In the genomic region with DNA sequence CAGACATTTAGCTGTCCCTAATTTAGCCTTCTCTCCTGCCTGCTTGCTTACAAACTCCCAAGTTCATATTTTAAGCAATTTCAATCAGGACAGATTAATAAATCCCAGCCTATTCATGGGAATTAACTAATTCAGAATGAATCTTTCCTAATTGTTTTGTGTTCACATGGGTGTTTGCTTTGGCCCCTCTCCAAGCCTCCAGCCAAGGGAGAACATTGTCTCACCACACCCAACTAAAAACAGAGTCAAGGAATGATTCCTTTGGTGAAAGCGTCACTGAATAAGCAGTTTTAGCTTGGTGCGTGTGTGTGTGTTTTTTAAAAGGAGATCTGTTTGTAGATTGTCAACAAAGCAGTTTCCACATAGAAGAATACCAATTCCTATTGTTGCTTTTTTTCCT, we compare ENCODE assay signal across 1 cellular context.
TF ChIP-seq lines count a peak whose summit lies in the region.

No MANE protein-coding gene starts in this region.

TF ChIP-seq in HepG2, 621 proteins besides CTCF, POLR2A, EP300 and RAD21 (continued from another document):
- TF ChIP-seq GATAD2A (CRISPR knock-in tag; IDR thresholded peaks at IDR 0.05) (peak; percentile 13; the same call in 1 of the 2 replicates), MAFF (IDR thresholded peaks at IDR 0.05; ENCODE audit: low read depth, low read length) (peak; percentile 41; the same call in 1 of the 2 replicates), PAF1 (CRISPR knock-in tag; IDR thresholded peaks at IDR 0.05) (no peak), ZNF609 (CRISPR knock-in tag; IDR thresholded peaks at IDR 0.05; ENCODE audit: borderline replicate concordance) (no peak), MEIS2 (CRISPR knock-in tag; IDR thresholded peaks at IDR 0.05) (no peak), ZNF143 (CRISPR knock-in tag; IDR thresholded peaks at IDR 0.05) (no peak), SRSF4 (IDR thresholded peaks at IDR 0.05; ENCODE audit: low read depth, low read length, poor library complexity, severe bottlenecking) (no peak), ARID5B (CRISPR knock-in tag; IDR thresholded peaks at IDR 0.05) (peak; percentile 41; the same call in 1 of the 2 replicates), ZFP36 (IDR thresholded peaks at IDR 0.05; ENCODE audit: borderline replicate concordance, low read depth, low read length, partially characterized antibody) (no peak), FOXA3 (CRISPR knock-in tag; IDR thresholded peaks at IDR 0.05) (peak; percentile 69), NFIC (IDR thresholded peaks at IDR 0.05; ENCODE audit: low read length) (0 out of 2 replicates have a peak, but pooled peaks have one; percentile 28), NAIF1 (CRISPR knock-in tag; IDR thresholded peaks at IDR 0.05; ENCODE audit: borderline replicate concordance) (no peak), MEF2D (CRISPR knock-in tag; IDR thresholded peaks at IDR 0.05) (no peak), TBX2 (CRISPR knock-in tag; IDR thresholded peaks at IDR 0.05; ENCODE audit: borderline replicate concordance) (no peak), ZNF614 (CRISPR knock-in tag; IDR thresholded peaks at IDR 0.05; ENCODE audit: borderline replicate concordance) (no peak), HNF1B (CRISPR knock-in tag; IDR thresholded peaks at IDR 0.05) (no peak), MAFK (conservative IDR thresholded peaks at IDR 0.05 in 1 of 2, IDR thresholded peaks at IDR 0.05 in 1 of 2; ENCODE audit: low read length in 2 of 2) (peak; percentile 41 to 61; a peak in 3 of 4 replicates), FOXA1 (IDR thresholded peaks at IDR 0.05) (no peak), FOXA1 (CRISPR knock-in tag; IDR thresholded peaks at IDR 0.05) (peak; percentile 46), ZNF546 (CRISPR knock-in tag; conservative IDR thresholded peaks at IDR 0.05) (no peak), HMG20A (CRISPR knock-in tag; IDR thresholded peaks at IDR 0.05; ENCODE audit: borderline replicate concordance) (peak; percentile 22; the same call in 1 of the 2 replicates), FOXP4 (CRISPR knock-in tag; IDR thresholded peaks at IDR 0.05) (0 out of 2 replicates have a peak, but pooled peaks have one; percentile 17), THAP11 (CRISPR knock-in tag; IDR thresholded peaks at IDR 0.05) (no peak), HOXA9 (CRISPR knock-in tag; IDR thresholded peaks at IDR 0.05; ENCODE audit: borderline replicate concordance) (no peak), ELF4 (CRISPR knock-in tag; IDR thresholded peaks at IDR 0.05; ENCODE audit: borderline replicate concordance) (no peak), FOXP1 (IDR thresholded peaks at IDR 0.05) (no peak), FOXP1 (CRISPR knock-in tag; IDR thresholded peaks at IDR 0.05) (peak; percentile 51), ZBTB21 (CRISPR knock-in tag; IDR thresholded peaks at IDR 0.05) (no peak), EZH2 (conservative IDR thresholded peaks at IDR 0.05; ENCODE audit: low read depth, low read length) (no peak), SOX13 (IDR thresholded peaks at IDR 0.05) (no peak), SOX13 (CRISPR knock-in tag; conservative IDR thresholded peaks at IDR 0.05 in 1 of 2, IDR thresholded peaks at IDR 0.05 in 1 of 2) (peak in 1 of 2 experiments; percentile 60; a peak in 2 of 4 replicates), RBFOX2 (IDR thresholded peaks at IDR 0.05; ENCODE audit: low read depth, low read length) (no peak), PRPF4 (IDR thresholded peaks at IDR 0.05; ENCODE audit: low read depth, low read length, poor library complexity, severe bottlenecking) (no peak), ZNF850 (CRISPR knock-in tag; conservative IDR thresholded peaks at IDR 0.05) (no peak), SKI (IDR thresholded peaks at IDR 0.05; ENCODE audit: partially characterized antibody) (no peak), SMAD3 (CRISPR knock-in tag; IDR thresholded peaks at IDR 0.05) (no peak), SOX6 (IDR thresholded peaks at IDR 0.05) (no peak), SOX6 (CRISPR knock-in tag; IDR thresholded peaks at IDR 0.05) (peak; percentile 43; the same call in 1 of the 2 replicates), ZNF589 (CRISPR knock-in tag; conservative IDR thresholded peaks at IDR 0.05) (no peak), ZNF256 (CRISPR knock-in tag; conservative IDR thresholded peaks at IDR 0.05) (no peak)
- TF ChIP-seq, protein P1, sequence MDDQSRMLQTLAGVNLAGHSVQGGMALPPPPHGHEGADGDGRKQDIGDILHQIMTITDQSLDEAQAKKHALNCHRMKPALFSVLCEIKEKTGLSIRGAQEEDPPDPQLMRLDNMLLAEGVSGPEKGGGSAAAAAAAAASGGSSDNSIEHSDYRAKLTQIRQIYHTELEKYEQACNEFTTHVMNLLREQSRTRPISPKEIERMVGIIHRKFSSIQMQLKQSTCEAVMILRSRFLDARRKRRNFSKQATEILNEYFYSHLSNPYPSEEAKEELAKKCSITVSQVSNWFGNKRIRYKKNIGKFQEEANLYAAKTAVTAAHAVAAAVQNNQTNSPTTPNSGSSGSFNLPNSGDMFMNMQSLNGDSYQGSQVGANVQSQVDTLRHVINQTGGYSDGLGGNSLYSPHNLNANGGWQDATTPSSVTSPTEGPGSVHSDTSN (CRISPR knock-in tag; IDR thresholded peaks at IDR 0.05; ENCODE audit: borderline replicate concordance) = no peak
